ENCODE assay signal across 13 cellular contexts in genomic region chr18:53422896-53423295, GRCh38.
"Had no signal": no experiment of that assay in that cellular context is flagged by ENCODE, and none has a peak within 500 bp of the region (broad histone marks: within the 10 kb centered on the region; RNA-seq: fewer than 3 reads in every experiment).

No MANE protein-coding gene starts in this region.

- H3K36me3 Mint-ChIP-seq: activated CD8-positive, alpha-beta memory T cell treated with anti-CD3 and anti-CD28 coated beads, Interleukin-2, amount 10 ng/mL, durations not matched to agents 7 days and 5 days; activated naive CD8-positive, alpha-beta T cell treated with anti-CD3 and anti-CD28 coated beads for 36 hours; naive B cell had no signal

- ATAC-seq: activated CD8-positive, alpha-beta memory T cell treated with anti-CD3 and anti-CD28 coated beads, Interleukin-2, amount 10 ng/mL, durations not matched to agents 7 days and 5 days; activated T-cell treated with anti-CD3 and anti-CD28 coated beads, Interleukin-2, amount 50 U/mL, for 4 hours had no signal

- H3K4me1 Mint-ChIP-seq: activated CD8-positive, alpha-beta memory T cell treated with anti-CD3 and anti-CD28 coated beads, Interleukin-2, amount 10 ng/mL, durations not matched to agents 7 days and 5 days; activated naive CD8-positive, alpha-beta T cell treated with anti-CD3 and anti-CD28 coated beads for 36 hours; naive B cell had no signal

- DNase-seq: activated CD4-positive, alpha-beta T cell treated with anti-CD3 and anti-CD28 coated beads, Interleukin-2, amount 50 U/mL, for 4 hours; activated CD8-positive, alpha-beta memory T cell treated with anti-CD3 and anti-CD28 coated beads, Interleukin-2, amount 10 ng/mL, durations not matched to agents 7 days and 5 days; activated effector memory CD4-positive, alpha-beta T cell treated with anti-CD3 and anti-CD28 coated beads, Interleukin-2, amount 50 U/mL, for 16 hours; activated naive CD8-positive, alpha-beta T cell treated with anti-CD3 and anti-CD28 coated beads for 36 hours; activated T-cell treated with anti-CD3 and anti-CD28 coated beads, Interleukin-2, amount 50 U/mL, for 4 hours; anterior cingulate cortex; dermis blood vessel endothelial cell; hippocampal formation; naive B cell; retina; stimulated activated CD4-positive, alpha-beta T cell treated with anti-CD3 and anti-CD28 coated beads, Interleukin-4, amount 100 ng/mL, for 1 hour; stimulated activated CD8-positive, alpha-beta memory T cell treated with anti-CD3 and anti-CD28 coated beads, Interleukin-4, amount 100 ng/mL, for 48 hours had no signal

- H3K27me3 Mint-ChIP-seq: activated CD8-positive, alpha-beta memory T cell treated with anti-CD3 and anti-CD28 coated beads, Interleukin-2, amount 10 ng/mL, durations not matched to agents 7 days and 5 days; activated naive CD8-positive, alpha-beta T cell treated with anti-CD3 and anti-CD28 coated beads for 36 hours; naive B cell; stimulated activated naive CD8-positive, alpha-beta T cell treated with anti-CD3 and anti-CD28 coated beads, Interleukin-15, Interleukin-2, amounts not matched to agents 100 ng/mL and 50 ng/mL, for 24 hours had no signal

- H3K4me3 Mint-ChIP-seq: activated CD8-positive, alpha-beta memory T cell treated with anti-CD3 and anti-CD28 coated beads, Interleukin-2, amount 10 ng/mL, durations not matched to agents 7 days and 5 days; activated naive CD8-positive, alpha-beta T cell treated with anti-CD3 and anti-CD28 coated beads for 36 hours; activated T-cell treated with anti-CD3 and anti-CD28 coated beads, Interleukin-2, amount 50 U/mL, for 4 hours; naive B cell; stimulated activated naive CD8-positive, alpha-beta T cell treated with anti-CD3 and anti-CD28 coated beads, Interleukin-15, Interleukin-2, amounts not matched to agents 100 ng/mL and 50 ng/mL, for 24 hours had no signal

- H3K27ac Mint-ChIP-seq: activated CD8-positive, alpha-beta memory T cell treated with anti-CD3 and anti-CD28 coated beads, Interleukin-2, amount 10 ng/mL, durations not matched to agents 7 days and 5 days; activated naive CD8-positive, alpha-beta T cell treated with anti-CD3 and anti-CD28 coated beads for 36 hours; naive B cell; stimulated activated naive CD8-positive, alpha-beta T cell treated with anti-CD3 and anti-CD28 coated beads, Interleukin-15, Interleukin-2, amounts not matched to agents 100 ng/mL and 50 ng/mL, for 24 hours had no signal

- H3K9me3 Mint-ChIP-seq: activated T-cell treated with anti-CD3 and anti-CD28 coated beads, Interleukin-2, amount 50 U/mL, for 4 hours; stimulated activated naive CD8-positive, alpha-beta T cell treated with anti-CD3 and anti-CD28 coated beads, Interleukin-15, Interleukin-2, amounts not matched to agents 100 ng/mL and 50 ng/mL, for 24 hours had no signal
